ENCODE assay signal across 14 cellular contexts in the genomic region with DNA sequence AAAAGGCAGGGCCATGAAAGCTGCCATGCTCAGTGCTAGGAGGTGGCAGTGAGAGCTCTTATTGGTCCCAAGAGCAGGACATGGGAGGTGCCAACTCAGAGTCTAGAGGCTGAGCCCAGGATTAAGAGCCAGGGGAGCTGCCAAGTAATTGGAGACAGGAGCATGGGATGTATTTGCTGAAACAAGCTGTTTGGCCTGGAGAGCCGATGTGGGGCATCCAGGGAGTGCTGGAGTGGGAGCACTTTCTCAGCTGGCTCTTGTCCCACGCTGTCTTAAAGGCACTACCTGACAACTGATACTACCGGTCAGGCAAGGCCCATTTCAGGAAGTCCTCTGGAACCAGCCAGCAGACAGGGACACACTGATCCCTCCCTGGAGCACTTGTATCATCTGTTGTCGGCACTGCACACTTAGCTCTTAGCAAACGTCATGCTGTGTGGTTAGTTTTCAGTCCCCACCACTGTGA. TPM values are rescaled to one million over a fixed set of nuclear protein-coding genes. Genes with fewer than 3 reads are reported as not detected.
A peak's percentile ranks its signal among the peaks of the same experiment; 100 is the strongest.
DNase-seq lines count a peak whose midpoint lies in the region; ATAC-seq and TF ChIP-seq lines count a peak whose summit lies in the region.
"Had no signal": no experiment of that assay in that cellular context is flagged by ENCODE, and none has a peak within 500 bp of the region (broad histone marks: within the 10 kb centered on the region; RNA-seq: fewer than 3 reads in every experiment).

No MANE protein-coding gene starts in this region.

- H3K27ac Mint-ChIP-seq in neural progenitor cell, result no peak overlapping the region
- no peak overlapping the region for H3K27ac Mint-ChIP-seq in activated CD8-positive, alpha-beta T cell treated with anti-CD3 and anti-CD28 coated beads for 36 hours

- H3K4me3 Mint-ChIP-seq in neural progenitor cell, result no peak overlapping the region
- no peak overlapping the region for H3K4me3 Mint-ChIP-seq in activated CD8-positive, alpha-beta T cell treated with anti-CD3 and anti-CD28 coated beads for 36 hours
- H3K4me3 Mint-ChIP-seq: CD14-positive monocyte had no signal

- H3K36me3 Mint-ChIP-seq in neural progenitor cell, result no peaks in the 10 kb centered on the region
- H3K36me3 Mint-ChIP-seq in activated CD8-positive, alpha-beta T cell treated with anti-CD3 and anti-CD28 coated beads for 36 hours (ENCODE audit: low read depth), result no peaks in the 10 kb centered on the region
- H3K36me3 Mint-ChIP-seq: CD14-positive monocyte had no signal

- H4K20me1 ChIP-seq in neural progenitor cell (ENCODE audit: low read depth), result no peaks in the 10 kb centered on the region

- H3K27ac ChIP-seq in neural progenitor cell, result no peak overlapping the region
- H3K27ac ChIP-seq: HL-60, skin epidermis had no signal

- no peaks in the 10 kb centered on the region for H3K27me3 ChIP-seq in neural progenitor cell

- no peak for ATAC-seq in activated CD8-positive, alpha-beta T cell treated with anti-CD3 and anti-CD28 coated beads for 36 hours

- no peaks in the 10 kb centered on the region for H3K9me3 ChIP-seq in neural progenitor cell (ENCODE audit: low read depth)

- CTCF ChIA-PET in activated CD8-positive, alpha-beta T cell treated with anti-CD3 and anti-CD28 coated beads for 36 hours (lab: Charles Lee), result no interaction called here

- peak; percentile 90 for DNase-seq in DMS53 treated with DMSO at 0.1 percent for 48 hours (lab: John Stamatoyannopoulos, UW; ENCODE audit: unreplicated experiment)
- DNase-seq in NCI-H128 (lab: John Stamatoyannopoulos, UW; ENCODE audit: unreplicated experiment), result peak; percentile 20
- DNase-seq in ecto neural progenitor cell (ENCODE audit: low spot score), result peak; percentile 68
- DNase-seq in neural progenitor cell (ENCODE audit: low spot score), result peak; percentile 54
- no peak for DNase-seq in T-helper 1 cell
- no peak for DNase-seq in stimulated activated CD8-positive, alpha-beta memory T cell treated with anti-CD3 and anti-CD28 coated beads, Interleukin-4, amount 100 ng/mL, for 48 hours
- DNase-seq in epidermal melanocyte (ENCODE audit: insufficient read length, low spot score), result no peak
- no peak for DNase-seq in activated CD8-positive, alpha-beta T cell treated with anti-CD3 and anti-CD28 coated beads for 36 hours
- DNase-seq: activated CD4-positive, CD25-positive, alpha-beta regulatory T cell treated with anti-CD3 and anti-CD28 coated beads, Interleukin-2, amount 50 U/mL, for 72 hours; activated naive CD4-positive, alpha-beta T cell; NCI-H1436 treated with DMSO at 0.1 percent for 48 hours had no signal

- TF ChIP-seq CTCF in neural progenitor cell (IDR thresholded peaks at IDR 0.05), result no peak
- no peak for TF ChIP-seq CTCF in activated CD8-positive, alpha-beta T cell treated with anti-CD3 and anti-CD28 coated beads for 36 hours (IDR thresholded peaks at IDR 0.05)

- peak overlapping the region; percentile 34 for H2AFZ ChIP-seq in neural progenitor cell (replicated peaks)

- peaks cover 33% of the 10 kb centered on the region for H3K4me1 Mint-ChIP-seq in neural progenitor cell
- H3K4me1 Mint-ChIP-seq in activated CD8-positive, alpha-beta T cell treated with anti-CD3 and anti-CD28 coated beads for 36 hours (ENCODE audit: low read depth), result no peaks in the 10 kb centered on the region
- H3K4me1 Mint-ChIP-seq: CD14-positive monocyte had no signal

- POLR2A ChIA-PET in activated CD8-positive, alpha-beta T cell treated with anti-CD3 and anti-CD28 coated beads for 36 hours (lab: Charles Lee), result no interaction called here

- no peak overlapping the region for H3K9ac ChIP-seq in neural progenitor cell

- H3K79me2 ChIP-seq in neural progenitor cell (ENCODE audit: low read depth), result no peaks in the 10 kb centered on the region

- no peaks in the 10 kb centered on the region for H3K36me3 ChIP-seq in neural progenitor cell

- H3K4me3 ChIP-seq in neural progenitor cell, result no peak overlapping the region
- H3K4me3 ChIP-seq: skin epidermis had no signal

- H3K4me1 ChIP-seq in neural progenitor cell, result peaks cover 37% of the 10 kb centered on the region

- H3K4me2 ChIP-seq in neural progenitor cell, result no peak overlapping the region

- H3K27me3 Mint-ChIP-seq in neural progenitor cell (ENCODE audit: insufficient read depth, low read depth), result peaks cover 3% of the 10 kb centered on the region
- H3K27me3 Mint-ChIP-seq in activated CD8-positive, alpha-beta T cell treated with anti-CD3 and anti-CD28 coated beads for 36 hours, result peaks cover 8% of the 10 kb centered on the region

- peaks cover 8% of the 10 kb centered on the region for H3F3A ChIP-seq in neural progenitor cell (ENCODE audit: low read depth)

- intact Hi-C loops in activated CD8-positive, alpha-beta T cell treated with anti-CD3 and anti-CD28 coated beads for 36 hours (cut with micrococcal nuclease), result loop anchor here (10.0 kb wide), 1 partner anchor 62 kb away; no protein-coding TSS in a partner anchor

- no peaks in the 10 kb centered on the region for H3K9me3 Mint-ChIP-seq in neural progenitor cell
- no peaks in the 10 kb centered on the region for H3K9me3 Mint-ChIP-seq in activated CD8-positive, alpha-beta T cell treated with anti-CD3 and anti-CD28 coated beads for 36 hours
- H3K9me3 Mint-ChIP-seq: CD14-positive monocyte had no signal

RNA-seq across cellular contexts. Expression of gene ANKFN1, which starts 19.3 kb away (rescaled TPM):
- total RNA-seq in neural progenitor cell (ENCODE audit: low replicate concordance), result 0.25 TPM in 1 of 2 replicates, not detected in the other
- total RNA-seq in activated CD8-positive, alpha-beta T cell treated with anti-CD3 and anti-CD28 coated beads for 36 hours, result not detected

Comparison
In these comparisons a context has a peak if more than half of its experiments do, and no peak if none do; other contexts are left out.
1. DNase-seq: peak in DMS53 treated with DMSO at 0.1 percent for 48 hours (single experiment), NCI-H128 (single experiment), ecto neural progenitor cell (single experiment) and neural progenitor cell (single experiment); none in T-helper 1 cell (0 of 5), stimulated activated CD8-positive, alpha-beta memory T cell treated with anti-CD3 and anti-CD28 coated beads, Interleukin-4, amount 100 ng/mL, for 48 hours (single experiment), epidermal melanocyte (single experiment) and activated CD8-positive, alpha-beta T cell treated with anti-CD3 and anti-CD28 coated beads for 36 hours (single experiment).